In genomic region chr9:83955985-83956287, GRCh38 we compare ENCODE assay signal across 8 cellular contexts. TPM values are rescaled to one million over a fixed set of nuclear protein-coding genes. Genes with fewer than 3 reads are reported as not detected.
A peak's percentile ranks its signal among the peaks of the same experiment; 100 is the strongest.
DNase-seq lines count a peak whose midpoint lies in the region; ATAC-seq, FAIRE-seq and TF ChIP-seq lines count a peak whose summit lies in the region.

No MANE protein-coding gene starts in this region.

- peaks cover 0 to 21% (median 11%) of the 10 kb centered on the region in 12 donors for H3K4me1 ChIP-seq in heart left ventricle
- H3K4me1 ChIP-seq in pancreas = peaks cover 8 to 12% (median 11%) of the 10 kb centered on the region in 3 donors

- H3K27ac ChIP-seq in heart left ventricle = peak overlapping the region in 11 of 12 donors; percentile 73 to 93 (median 82)
- peak overlapping the region; percentile 79 to 90 (median 82) for H3K27ac ChIP-seq in pancreas

- H3K9me3 ChIP-seq in heart left ventricle (no peaks in the 10 kb centered on the region), pancreas (no peaks in the 10 kb centered on the region)

- 21 to 42% (median 29%) methylated on average over 13 of the region's 13 CpGs for WGBS in heart left ventricle, 4 donors
- 18 to 27% methylated on average over 13 of the region's 13 CpGs for WGBS in pancreas, 2 donors

- TF ChIP-seq CTCF in heart left ventricle (IDR thresholded peaks at IDR 0.05) (no peak), pancreas (IDR thresholded peaks at IDR 0.05) (no peak)

- ATAC-seq in heart left ventricle (peak in 1 of 4 donors; percentile 47), left ventricle myocardium superior (no peak), SK-N-SH treated with all-trans-retinoic acid at 6 μM for 48 hours (peak; percentile 60), esophagus mucosa (peak; percentile 45), pancreas (peak in 2 of 4 donors; percentile 25 to 37)

- intact Hi-C loops in heart left ventricle (cut with DNase I) = loop anchor here in 3 of 10 donors (1.0 to 10.0 kb wide), 4 partner anchors 24 to 219 kb away; partner anchors contain the start of genes HNRNPK (in 1 of the 3) and RMI1 (in 1 of the 3)
- intact Hi-C loops in left ventricle myocardium superior (cut with micrococcal nuclease) = loop anchor here (10.0 kb wide), 1 partner anchor 219 kb away; no protein-coding TSS in a partner anchor
- intact Hi-C loops in pancreas (cut with DNase I) = no loop called here

- TF ChIP-seq POLR2A in heart left ventricle (IDR thresholded peaks at IDR 0.05) = no peak

- DNase-seq in heart left ventricle (no peak), left ventricle myocardium superior (no peak), pancreas (peak in 1 of 6 donors; percentile 32), NCI-H1694 (lab: John Stamatoyannopoulos, UW) (no peak), EL (no peak), NCI-H774 (lab: John Stamatoyannopoulos, UW) (no peak)

- FAIRE-seq in pancreas (lab: Jason Lieb, UNC) = no peak

- H3K36me3 ChIP-seq in heart left ventricle = peaks cover 0 to 41% (median 32%) of the 10 kb centered on the region in 9 donors
- H3K36me3 ChIP-seq in pancreas = no peaks in the 10 kb centered on the region

- no peaks in the 10 kb centered on the region for H3K27me3 ChIP-seq in heart left ventricle
- H3K27me3 ChIP-seq in pancreas = no peaks in the 10 kb centered on the region

- H3K4me3 ChIP-seq in heart left ventricle (peak overlapping the region; percentile 35 to 95 (median 72)), pancreas (peak overlapping the region; percentile 58 to 78 (median 68))

TF ChIP-seq in SK-N-SH treated with all-trans-retinoic acid at 6 μM for 48 hours, 23 proteins besides CTCF, POLR2A, EP300 and RAD21:
- TF ChIP-seq TOX (CRISPR knock-in tag; IDR thresholded peaks at IDR 0.05; ENCODE audit: borderline replicate concordance) (no peak), PATZ1 (CRISPR knock-in tag; IDR thresholded peaks at IDR 0.05; ENCODE audit: borderline replicate concordance) (no peak), PPARA (CRISPR knock-in tag; IDR thresholded peaks at IDR 0.05; ENCODE audit: borderline replicate concordance) (no peak), ZFP3 (CRISPR knock-in tag; IDR thresholded peaks at IDR 0.05) (no peak), ISL1 (CRISPR knock-in tag; IDR thresholded peaks at IDR 0.05) (no peak), CSRNP3 (CRISPR knock-in tag; IDR thresholded peaks at IDR 0.05) (no peak), SNAI2 (CRISPR knock-in tag; IDR thresholded peaks at IDR 0.05) (no peak)

RNA-seq across cellular contexts. Expression of gene HNRNPK, which starts 24.1 kb away (rescaled TPM):
- 100 to 1,000 TPM; 278 to 388 (median 322) TPM for total RNA-seq in heart left ventricle
- 100 to 1,000 TPM; 127 to 294 TPM for polyA plus RNA-seq in heart left ventricle
- total RNA-seq in left ventricle myocardium superior = 289 TPM
- total RNA-seq in esophagus mucosa = 349 TPM
- total RNA-seq in pancreas = 100 to 1,000 TPM; 126 to 245 (median 217) TPM
- 100 to 1,000 TPM in 1 of 2 donors, 10 to 100 TPM in 1; 90.1 to 206 TPM for polyA plus RNA-seq in pancreas

RNA-seq across cellular contexts. Expression of gene RMI1, which starts 24.7 kb away (rescaled TPM):
- total RNA-seq in heart left ventricle (1 to 10 TPM; 2.4 to 9.9 (median 5.9) TPM), left ventricle myocardium superior (6.9 TPM), esophagus mucosa (6.7 TPM), pancreas (1 to 10 TPM; 3.3 to 5.6 (median 4.5) TPM)
- polyA plus RNA-seq in heart left ventricle (1 to 10 TPM; 1.6 to 4.4 TPM), pancreas (1 to 10 TPM; 1.6 to 3.5 TPM)

RNA-seq across cellular contexts. Expression of gene KIF27, which starts 34.7 kb away (rescaled TPM):
- total RNA-seq in heart left ventricle = 1 to 10 TPM; 2.5 to 4.2 (median 3.2) TPM
- under 1 TPM; 0.53 to 0.62 TPM for polyA plus RNA-seq in heart left ventricle
- total RNA-seq in left ventricle myocardium superior = 4.5 TPM
- 2.5 TPM for total RNA-seq in esophagus mucosa
- 1 to 10 TPM; 3.0 to 5.3 (median 3.8) TPM for total RNA-seq in pancreas
- 1 to 10 TPM in 1 of 2 donors, under 1 TPM in 1; 0.80 to 1.4 TPM for polyA plus RNA-seq in pancreas
